Comparison of ENCODE assay signal across 11 cellular contexts in the genomic region with DNA sequence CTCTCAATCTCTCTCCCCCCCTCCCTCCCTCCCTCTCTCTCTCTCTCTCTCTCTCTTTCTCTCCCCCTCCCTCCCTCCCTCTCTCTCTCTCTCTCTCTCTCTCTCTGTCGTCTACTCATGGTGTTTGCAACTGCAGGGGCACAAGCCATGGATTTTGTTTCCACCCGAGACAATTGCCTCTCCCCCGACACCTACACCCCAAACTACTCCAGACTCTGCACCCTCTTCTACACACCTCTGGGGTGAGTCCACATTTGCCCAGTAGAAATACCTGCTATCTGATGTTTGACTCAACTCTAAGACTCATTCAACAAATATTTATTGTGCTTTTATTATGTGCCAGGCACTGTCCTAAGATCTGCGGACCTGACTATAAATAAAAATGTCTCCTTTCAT.
DNase-seq lines count a peak whose midpoint lies in the region; ATAC-seq and TF ChIP-seq lines count a peak whose summit lies in the region.
"Had no signal": no experiment of that assay in that cellular context is flagged by ENCODE, and none has a peak within 500 bp of the region (broad histone marks: within the 10 kb centered on the region; RNA-seq: fewer than 3 reads in every experiment).

No MANE protein-coding gene starts in this region.

- H3K4me3 Mint-ChIP-seq in CD14-positive monocyte, result no peak overlapping the region
- H3K4me3 Mint-ChIP-seq in naive B cell, result peak overlapping the region in 3 of 8 donors; percentile 58 to 76 (median 60)
- no peak overlapping the region for H3K4me3 Mint-ChIP-seq in GM23338

- H3K27me3 Mint-ChIP-seq in CD14-positive monocyte (ENCODE audit: low read depth in 3 of 3) (peaks cover 0 to 1% (median 1%) of the 10 kb centered on the region in 3 donors), naive B cell (no peaks in the 10 kb centered on the region), GM23338 (ENCODE audit: insufficient read depth, low read depth, poor library complexity) (peaks cover 9% of the 10 kb centered on the region)

- no peaks in the 10 kb centered on the region for H4K20me1 ChIP-seq in GM23338 (replicated peaks; ENCODE audit: insufficient read depth)

- DNase-seq in CD14-positive monocyte (ENCODE audit: low spot score), result no peak
- DNase-seq in M059J (ENCODE audit: low read depth), result peak; percentile 52
- peak; percentile 7 for DNase-seq in cerebellum (ENCODE audit: low spot score)
- DNase-seq in naive B cell, result no peak
- no peak for DNase-seq in NCI-H2081 treated with DMSO at 0.1 percent for 48 hours (lab: John Stamatoyannopoulos, UW)
- DNase-seq in GM23338 (ENCODE audit: low spot score), result no peak
- DNase-seq in HuH-7.5 (ENCODE audit: low spot score), result no peak
- DNase-seq: activated naive CD4-positive, alpha-beta T cell treated with anti-CD3 and anti-CD28 coated beads, Interleukin-2, amount 50 U/mL, for 16 hours; MG63; stimulated activated CD4-positive, alpha-beta T cell treated with anti-CD3 and anti-CD28 coated beads, Interleukin-15, amount 100 ng/mL, for 24 hours had no signal

- H3K36me3 ChIP-seq in GM23338 (ENCODE audit: insufficient read depth), result no peaks in the 10 kb centered on the region
- H3K36me3 ChIP-seq: MG63 had no signal

- H2AFZ ChIP-seq in GM23338, result no peak overlapping the region

- no peaks in the 10 kb centered on the region for H3K79me2 ChIP-seq in GM23338 (replicated peaks; ENCODE audit: insufficient read depth)

- H3K27ac ChIP-seq in GM23338 (ENCODE audit: low read depth), result no peak overlapping the region

- ATAC-seq in naive B cell (ENCODE audit: low read depth in 2 of 2) (no peak), HG03039 (IDR thresholded peaks at IDR 0.05; ENCODE audit: unreplicated experiment) (no peak), GM23338 (no peak)

- H3K9me2 ChIP-seq in GM23338 (ENCODE audit: insufficient read depth), result 0 out of 2 replicates have a peak, but pooled peaks cover under 1% of the 10 kb centered on the region

- peak overlapping the region in 1 of 7 donors; percentile 2 for H3K27ac Mint-ChIP-seq in CD14-positive monocyte
- H3K27ac Mint-ChIP-seq in naive B cell, result peak overlapping the region in 5 of 6 donors; percentile 60 to 98 (median 89)
- H3K27ac Mint-ChIP-seq in GM23338, result no peak overlapping the region

- H3K4me1 ChIP-seq in GM23338 (ENCODE audit: insufficient read depth), result peaks cover 14% of the 10 kb centered on the region

- no peak overlapping the region for H3K4me3 ChIP-seq in GM23338
- H3K4me3 ChIP-seq: MG63 had no signal

- no peak overlapping the region for H3K4me2 ChIP-seq in GM23338

- TF ChIP-seq CTCF in CD14-positive monocyte (IDR thresholded peaks at IDR 0.05) (peak; percentile 33), GM23338 (conservative IDR thresholded peaks at IDR 0.05; ENCODE audit: low read depth in 2 of 2) (no peak)

- H3K4me1 Mint-ChIP-seq in CD14-positive monocyte (peaks cover 18% of the 10 kb centered on the region), naive B cell (peaks cover 14 to 30% (median 17%) of the 10 kb centered on the region in 3 donors), GM23338 (peaks cover 15% of the 10 kb centered on the region)

- intact Hi-C loops in CD14-positive monocyte (cut with micrococcal nuclease), result loop anchor here (2.0 to 5.0 kb wide), 4 partner anchors 420 to 496 kb away; no protein-coding TSS in a partner anchor

- H3K27me3 ChIP-seq in GM23338 (ENCODE audit: insufficient read depth), result no peaks in the 10 kb centered on the region
- H3K27me3 ChIP-seq: MG63 had no signal

- 0 out of 2 replicates have a peak, but pooled peaks cover 3% of the 10 kb centered on the region for H3F3A ChIP-seq in GM23338 (replicated peaks; ENCODE audit: low read depth)

- H3K36me3 Mint-ChIP-seq in CD14-positive monocyte, result no peaks in the 10 kb centered on the region
- no peaks in the 10 kb centered on the region for H3K36me3 Mint-ChIP-seq in naive B cell
- H3K36me3 Mint-ChIP-seq in GM23338 (ENCODE audit: low read depth), result no peaks in the 10 kb centered on the region; the same call in 1 of the 3 replicates

- peaks cover 0 to 2% (median 0%) of the 10 kb centered on the region in 7 donors for H3K9me3 Mint-ChIP-seq in CD14-positive monocyte
- no peaks in the 10 kb centered on the region for H3K9me3 Mint-ChIP-seq in naive B cell
- H3K9me3 Mint-ChIP-seq in GM23338, result no peaks in the 10 kb centered on the region; the same call in 2 of the 3 replicates

TF ChIP-seq in GM23338, 12 proteins besides CTCF, POLR2A, EP300 and RAD21 (continues in another document):
- TF ChIP-seq, protein P1, sequence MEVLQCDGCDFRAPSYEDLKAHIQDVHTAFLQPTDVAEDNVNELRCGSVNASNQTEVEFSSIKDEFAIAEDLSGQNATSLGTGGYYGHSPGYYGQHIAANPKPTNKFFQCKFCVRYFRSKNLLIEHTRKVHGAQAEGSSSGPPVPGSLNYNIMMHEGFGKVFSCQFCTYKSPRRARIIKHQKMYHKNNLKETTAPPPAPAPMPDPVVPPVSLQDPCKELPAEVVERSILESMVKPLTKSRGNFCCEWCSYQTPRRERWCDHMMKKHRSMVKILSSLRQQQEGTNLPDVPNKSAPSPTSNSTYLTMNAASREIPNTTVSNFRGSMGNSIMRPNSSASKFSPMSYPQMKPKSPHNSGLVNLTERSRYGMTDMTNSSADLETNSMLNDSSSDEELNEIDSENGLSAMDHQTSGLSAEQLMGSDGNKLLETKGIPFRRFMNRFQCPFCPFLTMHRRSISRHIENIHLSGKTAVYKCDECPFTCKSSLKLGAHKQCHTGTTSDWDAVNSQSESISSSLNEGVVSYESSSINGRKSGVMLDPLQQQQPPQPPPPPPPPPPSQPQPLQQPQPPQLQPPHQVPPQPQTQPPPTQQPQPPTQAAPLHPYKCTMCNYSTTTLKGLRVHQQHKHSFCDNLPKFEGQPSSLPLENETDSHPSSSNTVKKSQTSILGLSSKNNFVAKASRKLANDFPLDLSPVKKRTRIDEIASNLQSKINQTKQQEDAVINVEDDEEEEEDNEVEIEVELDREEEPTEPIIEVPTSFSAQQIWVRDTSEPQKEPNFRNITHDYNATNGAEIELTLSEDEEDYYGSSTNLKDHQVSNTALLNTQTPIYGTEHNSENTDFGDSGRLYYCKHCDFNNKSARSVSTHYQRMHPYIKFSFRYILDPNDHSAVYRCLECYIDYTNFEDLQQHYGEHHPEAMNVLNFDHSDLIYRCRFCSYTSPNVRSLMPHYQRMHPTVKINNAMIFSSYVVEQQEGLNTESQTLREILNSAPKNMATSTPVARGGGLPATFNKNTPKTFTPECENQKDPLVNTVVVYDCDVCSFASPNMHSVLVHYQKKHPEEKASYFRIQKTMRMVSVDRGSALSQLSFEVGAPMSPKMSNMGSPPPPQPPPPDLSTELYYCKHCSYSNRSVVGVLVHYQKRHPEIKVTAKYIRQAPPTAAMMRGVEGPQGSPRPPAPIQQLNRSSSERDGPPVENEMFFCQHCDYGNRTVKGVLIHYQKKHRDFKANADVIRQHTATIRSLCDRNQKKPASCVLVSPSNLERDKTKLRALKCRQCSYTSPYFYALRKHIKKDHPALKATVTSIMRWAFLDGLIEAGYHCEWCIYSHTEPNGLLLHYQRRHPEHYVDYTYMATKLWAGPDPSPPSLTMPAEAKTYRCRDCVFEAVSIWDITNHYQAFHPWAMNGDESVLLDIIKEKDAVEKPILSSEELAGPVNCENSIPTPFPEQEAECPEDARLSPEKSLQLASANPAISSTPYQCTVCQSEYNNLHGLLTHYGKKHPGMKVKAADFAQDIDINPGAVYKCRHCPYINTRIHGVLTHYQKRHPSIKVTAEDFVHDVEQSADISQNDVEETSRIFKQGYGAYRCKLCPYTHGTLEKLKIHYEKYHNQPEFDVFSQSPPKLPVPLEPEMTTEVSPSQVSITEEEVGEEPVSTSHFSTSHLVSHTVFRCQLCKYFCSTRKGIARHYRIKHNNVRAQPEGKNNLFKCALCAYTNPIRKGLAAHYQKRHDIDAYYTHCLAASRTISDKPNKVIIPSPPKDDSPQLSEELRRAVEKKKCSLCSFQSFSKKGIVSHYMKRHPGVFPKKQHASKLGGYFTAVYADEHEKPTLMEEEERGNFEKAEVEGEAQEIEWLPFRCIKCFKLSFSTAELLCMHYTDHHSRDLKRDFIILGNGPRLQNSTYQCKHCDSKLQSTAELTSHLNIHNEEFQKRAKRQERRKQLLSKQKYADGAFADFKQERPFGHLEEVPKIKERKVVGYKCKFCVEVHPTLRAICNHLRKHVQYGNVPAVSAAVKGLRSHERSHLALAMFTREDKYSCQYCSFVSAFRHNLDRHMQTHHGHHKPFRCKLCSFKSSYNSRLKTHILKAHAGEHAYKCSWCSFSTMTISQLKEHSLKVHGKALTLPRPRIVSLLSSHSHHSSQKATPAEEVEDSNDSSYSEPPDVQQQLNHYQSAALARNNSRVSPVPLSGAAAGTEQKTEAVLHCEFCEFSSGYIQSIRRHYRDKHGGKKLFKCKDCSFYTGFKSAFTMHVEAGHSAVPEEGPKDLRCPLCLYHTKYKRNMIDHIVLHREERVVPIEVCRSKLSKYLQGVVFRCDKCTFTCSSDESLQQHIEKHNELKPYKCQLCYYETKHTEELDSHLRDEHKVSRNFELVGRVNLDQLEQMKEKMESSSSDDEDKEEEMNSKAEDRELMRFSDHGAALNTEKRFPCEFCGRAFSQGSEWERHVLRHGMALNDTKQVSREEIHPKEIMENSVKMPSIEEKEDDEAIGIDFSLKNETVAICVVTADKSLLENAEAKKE (CRISPR knock-in tag; IDR thresholded peaks at IDR 0.05), result no peak
- TF ChIP-seq ZNF331 (CRISPR knock-in tag; IDR thresholded peaks at IDR 0.05; ENCODE audit: low read depth), result no peak
- no peak for TF ChIP-seq ETS1 (IDR thresholded peaks at IDR 0.05)
- no peak for TF ChIP-seq EZH2phosphoT487 (IDR thresholded peaks at IDR 0.05; ENCODE audit: unreplicated experiment)
- no peak for TF ChIP-seq NANOG (IDR thresholded peaks at IDR 0.05; ENCODE audit: borderline replicate concordance)
- TF ChIP-seq STAT1 (IDR thresholded peaks at IDR 0.05; ENCODE audit: unreplicated experiment), result no peak
- TF ChIP-seq EZH2 (IDR thresholded peaks at IDR 0.05; ENCODE audit: low read depth, unreplicated experiment), result no peak
- no peak for TF ChIP-seq POLR2AphosphoS5 (IDR thresholded peaks at IDR 0.05; ENCODE audit: low read depth)
- TF ChIP-seq CREB1 (CRISPR knock-in tag; IDR thresholded peaks at IDR 0.05; ENCODE audit: low read depth), result no peak
- TF ChIP-seq ZNF114 (CRISPR knock-in tag; IDR thresholded peaks at IDR 0.05), result no peak

Comparison
In these comparisons a context has a peak if more than half of its experiments do, and no peak if none do; other contexts are left out.
1. DNase-seq: peak in M059J (single experiment) and cerebellum (single experiment); none in CD14-positive monocyte (single experiment), naive B cell (single experiment), NCI-H2081 treated with DMSO at 0.1 percent for 48 hours (single experiment), GM23338 (single experiment) and HuH-7.5 (single experiment).